Comparison of ENCODE assay signal across 19 cellular contexts in genomic region chrY:15540511-15540910, GRCh38.
DNase-seq lines count a peak whose midpoint lies in the region; ATAC-seq and TF ChIP-seq lines count a peak whose summit lies in the region.
"Had no signal": no experiment of that assay in that cellular context is flagged by ENCODE, and none has a peak within 500 bp of the region (broad histone marks: within the 10 kb centered on the region; RNA-seq: fewer than 3 reads in every experiment).

No MANE protein-coding gene starts in this region.

- TF ChIP-seq CTCF in AG10803 (conservative IDR thresholded peaks at IDR 0.05; ENCODE audit: low read length) (no peak), epithelial cell of esophagus (IDR thresholded peaks at IDR 0.05; ENCODE audit: insufficient read depth, low read depth, low read length, missing control alignments) (no peak), BE2C (IDR thresholded peaks at IDR 0.05; ENCODE audit: low read depth, low read length) (no peak)

- no peaks in the 10 kb centered on the region for H3K27me3 ChIP-seq in BE2C
- H3K27me3 ChIP-seq: BLaER1 treated with 17β-estradiol and CSF1 and Interleukin-3, amounts not matched to agents 10 nM and 100 nM; SJSA1 had no signal

- H3K9me3 ChIP-seq in BE2C: no peaks in the 10 kb centered on the region
- H3K9me3 ChIP-seq: BLaER1 treated with 17β-estradiol and CSF1 and Interleukin-3, amounts not matched to agents 10 nM and 100 nM; SJSA1 had no signal

- no peaks in the 10 kb centered on the region for H3K36me3 ChIP-seq in BE2C
- H3K36me3 ChIP-seq: BLaER1 treated with 17β-estradiol and CSF1 and Interleukin-3, amounts not matched to agents 10 nM and 100 nM; SJSA1 had no signal

- DNase-seq in AG10803 (ENCODE audit: low read depth): peak; percentile 79
- DNase-seq in HCEC 1CT: peak; percentile 19
- peak; percentile 4 for DNase-seq in epithelial cell of esophagus (ENCODE audit: low read depth)
- peak; percentile 90 for DNase-seq in renal cortical epithelial cell (ENCODE audit: low read depth)
- DNase-seq in NCI-H2227 (lab: John Stamatoyannopoulos, UW; ENCODE audit: unreplicated experiment): no peak
- DNase-seq in BE2C: no peak
- DNase-seq: CD4-positive, alpha-beta memory T cell; DND-41; MV-4-11; NCI-H1105 treated with DMSO at 0.1 percent for 48 hours; NCI-H2029 treated with DMSO at 0.1 percent for 48 hours; NCI-H345; NCI-H524 treated with DMSO at 0.1 percent for 48 hours; NCI-H82; OCI-M1; T-helper 1 cell had no signal

- no peak for ATAC-seq in HG02973 (IDR thresholded peaks at IDR 0.05; ENCODE audit: unreplicated experiment)

- H3K4me3 ChIP-seq in AG10803 (ENCODE audit: low read length) (no peak overlapping the region), epithelial cell of esophagus (ENCODE audit: low read length) (no peak overlapping the region), BE2C (ENCODE audit: low read depth, low read length) (no peak overlapping the region)
- H3K4me3 ChIP-seq: BLaER1 treated with 17β-estradiol and CSF1 and Interleukin-3, amounts not matched to agents 10 nM and 100 nM; SJSA1 had no signal

- H3K4me1 ChIP-seq in BE2C: no peaks in the 10 kb centered on the region
- H3K4me1 ChIP-seq: BLaER1 treated with 17β-estradiol and CSF1 and Interleukin-3, amounts not matched to agents 10 nM and 100 nM had no signal

Comparison
In these comparisons a context has a peak if more than half of its experiments do, and no peak if none do; other contexts are left out.
1. DNase-seq: peak in AG10803 (single experiment), HCEC 1CT (single experiment), epithelial cell of esophagus (single experiment) and renal cortical epithelial cell (single experiment); none in NCI-H2227 (single experiment) and BE2C (single experiment).